In genomic region chr1:161168906-161169305, GRCh38 we compare ENCODE assay signal across 19 cellular contexts. TPM values are rescaled to one million over a fixed set of nuclear protein-coding genes. Genes with fewer than 3 reads are reported as not detected.
A peak's percentile ranks its signal among the peaks of the same experiment; 100 is the strongest.
DNase-seq lines count a peak whose midpoint lies in the region; ATAC-seq and TF ChIP-seq lines count a peak whose summit lies in the region.
"Had no signal": no experiment of that assay in that cellular context is flagged by ENCODE, and none has a peak within 500 bp of the region (broad histone marks: within the 10 kb centered on the region; RNA-seq: fewer than 3 reads in every experiment).

No MANE protein-coding gene starts in this region.

- H3K27ac ChIP-seq in coronary artery: no peak overlapping the region
- H3K27ac ChIP-seq: HL-60 had no signal

- H3K4me3 ChIP-seq in coronary artery: no peak overlapping the region

- H3K36me3 Mint-ChIP-seq in activated naive CD8-positive, alpha-beta T cell treated with anti-CD3 and anti-CD28 coated beads, Interleukin-2, amount 10 ng/mL, durations not matched to agents 7 days and 5 days: peaks cover 22% of the 10 kb centered on the region
- peaks cover 27% of the 10 kb centered on the region for H3K36me3 Mint-ChIP-seq in activated naive CD8-positive, alpha-beta T cell treated with anti-CD3 and anti-CD28 coated beads for 36 hours
- peaks cover 6% of the 10 kb centered on the region for H3K36me3 Mint-ChIP-seq in T-helper 17 cell (ENCODE audit: low read depth)
- H3K36me3 Mint-ChIP-seq in stimulated activated naive B cell treated with anti-CD40 and anti-IgM and Interleukin-4, amounts not matched to agents 10 μg/mL and 1 μg/mL and 100 μg/mL, for 72 hours: peaks cover 29 to 58% of the 10 kb centered on the region in 2 donors

- TF ChIP-seq CTCF in coronary artery (IDR thresholded peaks at IDR 0.05): no peak

- no peak for DNase-seq in activated naive CD8-positive, alpha-beta T cell treated with anti-CD3 and anti-CD28 coated beads, Interleukin-2, amount 10 ng/mL, durations not matched to agents 7 days and 5 days
- DNase-seq in activated naive CD8-positive, alpha-beta T cell treated with anti-CD3 and anti-CD28 coated beads for 36 hours: no peak
- DNase-seq in T-helper 17 cell (no peak), coronary artery (ENCODE audit: low spot score) (peak; percentile 54), foreskin melanocyte (no peak)
- no peak for DNase-seq in stimulated activated naive B cell treated with anti-CD40 and anti-IgM and Interleukin-4, amounts not matched to agents 10 μg/mL and 1 μg/mL and 100 μg/mL, for 72 hours
- DNase-seq: ACHN; CD8-positive, alpha-beta memory T cell; GF-D8; HFFc6; NCI-H1694; NCI-H2107; NCI-H345; NCI-H69; NK-92 treated with Interleukin-12 subunit alpha and Interleukin-12 subunit beta, amount 100 ng/mL, for 24 hours; OCI-M1; RPMI8226 had no signal

- H3K4me1 Mint-ChIP-seq in activated naive CD8-positive, alpha-beta T cell treated with anti-CD3 and anti-CD28 coated beads, Interleukin-2, amount 10 ng/mL, durations not matched to agents 7 days and 5 days: peaks cover 23% of the 10 kb centered on the region
- peaks cover 29% of the 10 kb centered on the region for H3K4me1 Mint-ChIP-seq in activated naive CD8-positive, alpha-beta T cell treated with anti-CD3 and anti-CD28 coated beads for 36 hours
- peaks cover 41% of the 10 kb centered on the region for H3K4me1 Mint-ChIP-seq in T-helper 17 cell
- peaks cover 31 to 50% of the 10 kb centered on the region in 2 donors for H3K4me1 Mint-ChIP-seq in stimulated activated naive B cell treated with anti-CD40 and anti-IgM and Interleukin-4, amounts not matched to agents 10 μg/mL and 1 μg/mL and 100 μg/mL, for 72 hours

- no peaks in the 10 kb centered on the region for H3K27me3 Mint-ChIP-seq in activated naive CD8-positive, alpha-beta T cell treated with anti-CD3 and anti-CD28 coated beads, Interleukin-2, amount 10 ng/mL, durations not matched to agents 7 days and 5 days
- H3K27me3 Mint-ChIP-seq in activated naive CD8-positive, alpha-beta T cell treated with anti-CD3 and anti-CD28 coated beads for 36 hours: no peaks in the 10 kb centered on the region
- no peaks in the 10 kb centered on the region for H3K27me3 Mint-ChIP-seq in T-helper 17 cell
- H3K27me3 Mint-ChIP-seq in stimulated activated naive B cell treated with anti-CD40 and anti-IgM and Interleukin-4, amounts not matched to agents 10 μg/mL and 1 μg/mL and 100 μg/mL, for 72 hours: no peaks in the 10 kb centered on the region

- no peak for ATAC-seq in activated naive CD8-positive, alpha-beta T cell treated with anti-CD3 and anti-CD28 coated beads, Interleukin-2, amount 10 ng/mL, durations not matched to agents 7 days and 5 days (ENCODE audit: low read depth)
- ATAC-seq in T-helper 17 cell (no peak), GM18861 (IDR thresholded peaks at IDR 0.05; ENCODE audit: unreplicated experiment) (no peak)
- ATAC-seq in stimulated activated naive B cell treated with anti-CD40 and anti-IgM and Interleukin-4, amounts not matched to agents 10 μg/mL and 1 μg/mL and 100 μg/mL, for 72 hours (replicated peaks): no peak

- peak overlapping the region; percentile 4 for H3K27ac Mint-ChIP-seq in activated naive CD8-positive, alpha-beta T cell treated with anti-CD3 and anti-CD28 coated beads, Interleukin-2, amount 10 ng/mL, durations not matched to agents 7 days and 5 days
- H3K27ac Mint-ChIP-seq in activated naive CD8-positive, alpha-beta T cell treated with anti-CD3 and anti-CD28 coated beads for 36 hours: no peak overlapping the region
- H3K27ac Mint-ChIP-seq in T-helper 17 cell: peak overlapping the region; percentile 41
- H3K27ac Mint-ChIP-seq in stimulated activated naive B cell treated with anti-CD40 and anti-IgM and Interleukin-4, amounts not matched to agents 10 μg/mL and 1 μg/mL and 100 μg/mL, for 72 hours: peak overlapping the region; percentile 47

- H3K9me3 ChIP-seq in T-helper 17 cell (ENCODE audit: control insufficient read depth, low read length, poor library complexity, severe bottlenecking): no peaks in the 10 kb centered on the region

- no peak overlapping the region for H3K4me3 Mint-ChIP-seq in activated naive CD8-positive, alpha-beta T cell treated with anti-CD3 and anti-CD28 coated beads, Interleukin-2, amount 10 ng/mL, durations not matched to agents 7 days and 5 days
- H3K4me3 Mint-ChIP-seq in activated naive CD8-positive, alpha-beta T cell treated with anti-CD3 and anti-CD28 coated beads for 36 hours: no peak overlapping the region
- H3K4me3 Mint-ChIP-seq in T-helper 17 cell: peak overlapping the region; percentile 94
- peak overlapping the region in 1 of 2 donors; percentile 13 for H3K4me3 Mint-ChIP-seq in stimulated activated naive B cell treated with anti-CD40 and anti-IgM and Interleukin-4, amounts not matched to agents 10 μg/mL and 1 μg/mL and 100 μg/mL, for 72 hours

- POLR2A ChIA-PET in activated naive CD8-positive, alpha-beta T cell treated with anti-CD3 and anti-CD28 coated beads, Interleukin-2, amount 10 ng/mL, durations not matched to agents 7 days and 5 days (lab: Charles Lee): interaction anchor here (0.8 kb wide), 1 partner anchor 9 kb away, joined by 3 read pairs; no protein-coding TSS in a partner anchor

- H3K9me3 Mint-ChIP-seq in activated naive CD8-positive, alpha-beta T cell treated with anti-CD3 and anti-CD28 coated beads, Interleukin-2, amount 10 ng/mL, durations not matched to agents 7 days and 5 days: no peaks in the 10 kb centered on the region
- H3K9me3 Mint-ChIP-seq in activated naive CD8-positive, alpha-beta T cell treated with anti-CD3 and anti-CD28 coated beads for 36 hours: no peaks in the 10 kb centered on the region
- H3K9me3 Mint-ChIP-seq in stimulated activated naive B cell treated with anti-CD40 and anti-IgM and Interleukin-4, amounts not matched to agents 10 μg/mL and 1 μg/mL and 100 μg/mL, for 72 hours: no peaks in the 10 kb centered on the region
- H3K9me3 Mint-ChIP-seq: CD8-positive, alpha-beta memory T cell; HFFc6 had no signal

RNA-seq across cellular contexts. Expression of gene PPOX, which starts 2.7 kb away (rescaled TPM):
- total RNA-seq in activated naive CD8-positive, alpha-beta T cell treated with anti-CD3 and anti-CD28 coated beads, Interleukin-2, amount 10 ng/mL, durations not matched to agents 7 days and 5 days: 10 to 100 TPM; 47.0 to 53.0 TPM
- total RNA-seq in activated naive CD8-positive, alpha-beta T cell treated with anti-CD3 and anti-CD28 coated beads for 36 hours: 10 to 100 TPM; 20.1 to 20.8 TPM
- total RNA-seq in T-helper 17 cell: 10 to 100 TPM; 40.4 to 43.7 TPM

RNA-seq across cellular contexts. Expression of gene B4GALT3, which starts 8.4 kb away (rescaled TPM):
- 10 to 100 TPM; 54.5 to 54.8 TPM for total RNA-seq in activated naive CD8-positive, alpha-beta T cell treated with anti-CD3 and anti-CD28 coated beads, Interleukin-2, amount 10 ng/mL, durations not matched to agents 7 days and 5 days
- 10 to 100 TPM; 49.5 to 53.9 TPM for total RNA-seq in activated naive CD8-positive, alpha-beta T cell treated with anti-CD3 and anti-CD28 coated beads for 36 hours
- total RNA-seq in T-helper 17 cell: 10 to 100 TPM; 43.7 to 49.2 TPM

RNA-seq across cellular contexts. Expression of gene USP21, which starts 9.6 kb away (rescaled TPM):
- 10 to 100 TPM; 40.7 to 46.8 TPM for total RNA-seq in activated naive CD8-positive, alpha-beta T cell treated with anti-CD3 and anti-CD28 coated beads, Interleukin-2, amount 10 ng/mL, durations not matched to agents 7 days and 5 days
- 10 to 100 TPM; 24.2 to 25.4 TPM for total RNA-seq in activated naive CD8-positive, alpha-beta T cell treated with anti-CD3 and anti-CD28 coated beads for 36 hours
- total RNA-seq in T-helper 17 cell: 10 to 100 TPM; 35.9 to 37.0 TPM

RNA-seq across cellular contexts. Expression of gene UFC1, which starts 15.1 kb away (rescaled TPM):
- 10 to 100 TPM; 95.9 to 98.1 TPM for total RNA-seq in activated naive CD8-positive, alpha-beta T cell treated with anti-CD3 and anti-CD28 coated beads, Interleukin-2, amount 10 ng/mL, durations not matched to agents 7 days and 5 days
- 10 to 100 TPM; 89.9 to 92.8 TPM for total RNA-seq in activated naive CD8-positive, alpha-beta T cell treated with anti-CD3 and anti-CD28 coated beads for 36 hours
- total RNA-seq in T-helper 17 cell: 100 to 1,000 TPM; 152 to 154 TPM

RNA-seq across cellular contexts. Expression of gene ADAMTS4, which starts 29.9 kb away (rescaled TPM):
- 1 to 10 TPM; 2.5 to 3.5 TPM for total RNA-seq in activated naive CD8-positive, alpha-beta T cell treated with anti-CD3 and anti-CD28 coated beads, Interleukin-2, amount 10 ng/mL, durations not matched to agents 7 days and 5 days
- 1 to 10 TPM; 2.5 to 3.8 TPM for total RNA-seq in activated naive CD8-positive, alpha-beta T cell treated with anti-CD3 and anti-CD28 coated beads for 36 hours
- under 1 TPM; 0.31 to 0.77 TPM for total RNA-seq in T-helper 17 cell
